In the genomic region with DNA sequence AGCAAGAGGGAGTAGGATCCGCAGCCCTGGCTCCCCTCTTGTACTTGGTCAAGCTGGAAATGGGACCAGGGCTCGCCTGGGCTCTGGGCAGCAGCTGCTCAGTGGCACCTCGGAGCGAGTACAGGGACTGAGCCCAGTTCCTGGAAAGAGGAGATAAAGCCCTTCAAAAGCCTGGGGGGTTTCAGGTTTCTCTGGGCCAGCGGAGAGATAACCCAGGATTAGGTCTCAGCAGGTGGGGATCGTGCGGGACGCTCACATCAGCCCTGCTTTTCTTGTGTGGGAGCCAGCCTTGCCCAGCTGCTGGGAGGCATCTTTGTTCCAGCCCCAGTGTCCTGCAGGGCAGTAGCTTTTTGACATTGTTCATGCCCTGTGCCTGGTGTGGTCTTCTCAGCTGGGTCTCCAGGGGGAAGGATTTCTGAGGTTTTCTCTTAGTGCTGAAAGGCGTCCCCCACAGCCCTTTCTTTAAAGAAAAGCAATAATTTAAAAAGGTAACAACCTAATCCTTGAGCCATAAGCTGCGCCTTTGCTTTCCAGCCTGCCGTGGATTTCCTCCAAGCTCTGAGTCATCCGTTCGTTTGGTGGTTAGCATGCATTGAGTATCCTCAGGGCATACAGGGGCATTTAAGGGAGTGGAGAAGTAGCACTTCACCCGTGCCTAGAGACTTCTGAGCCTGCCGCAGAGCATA, we compare ENCODE assay signal across 9 cellular contexts. TPM values are rescaled to one million over a fixed set of nuclear protein-coding genes. Genes with fewer than 3 reads are reported as not detected.
DNase-seq lines count a peak whose midpoint lies in the region; ATAC-seq and TF ChIP-seq lines count a peak whose summit lies in the region.
"Had no signal": no experiment of that assay in that cellular context is flagged by ENCODE, and none has a peak within 500 bp of the region (broad histone marks: within the 10 kb centered on the region; RNA-seq: fewer than 3 reads in every experiment).

No MANE protein-coding gene starts in this region.

- no peak overlapping the region for H3K27ac Mint-ChIP-seq in CD8-positive, alpha-beta T cell
- H3K27ac Mint-ChIP-seq: activated naive CD4-positive, alpha-beta T cell treated with anti-CD3 and anti-CD28 coated beads, Interleukin-2, amount 50 U/mL, for 24 hours had no signal

- no peaks in the 10 kb centered on the region for H3K36me3 Mint-ChIP-seq in CD8-positive, alpha-beta T cell
- H3K36me3 Mint-ChIP-seq: activated naive CD4-positive, alpha-beta T cell treated with anti-CD3 and anti-CD28 coated beads, Interleukin-2, amount 50 U/mL, for 24 hours had no signal

- H4K20me1 ChIP-seq in OCI-LY7 (ENCODE audit: insufficient read depth, low read length), result no peaks in the 10 kb centered on the region

- H3K27me3 ChIP-seq in ACC112 (ENCODE audit: insufficient read depth, low read length) (no peaks in the 10 kb centered on the region), HUES6 (ENCODE audit: control insufficient read depth, insufficient read depth, low read length) (peaks cover 50% of the 10 kb centered on the region), cardiac muscle cell (no peaks in the 10 kb centered on the region)
- H3K27me3 ChIP-seq in CD8-positive, alpha-beta T cell (ENCODE audit: insufficient read depth, low read length), result peaks cover 18% of the 10 kb centered on the region

- CTCF ChIA-PET in CD8-positive, alpha-beta T cell (lab: Charles Lee), result no interaction called here
- CTCF ChIA-PET in OCI-LY7 (lab: Charles Lee; ENCODE audit: unreplicated experiment), result no interaction called here

- intact Hi-C loops in posterior cingulate gyrus (cut with DNase I) (no loop called here), OCI-LY7 (cut with micrococcal nuclease; ENCODE audit: unreplicated experiment) (no loop called here)
- intact Hi-C loops in CD8-positive, alpha-beta T cell (cut with DNase I, micrococcal nuclease), result no loop called here

- H2AFZ ChIP-seq in ACC112 (ENCODE audit: low read length, unreplicated experiment) (peak overlapping the region; percentile 50), OCI-LY7 (ENCODE audit: low read length) (no peak overlapping the region)

- H3K4me1 Mint-ChIP-seq in CD8-positive, alpha-beta T cell (ENCODE audit: low read depth), result peaks cover 2% of the 10 kb centered on the region

- POLR2A ChIA-PET in CD8-positive, alpha-beta T cell (lab: Charles Lee), result interaction anchor here (0.6 to 1.1 kb wide), 2 partner anchors 13 to 21 kb away, joined by 3 to 4 read pairs; no protein-coding TSS in a partner anchor
- POLR2A ChIA-PET in OCI-LY7 (lab: Charles Lee), result interaction anchor here (0.6 to 0.7 kb wide), 2 partner anchors 16 to 47 kb away, joined by 3 to 4 read pairs; no protein-coding TSS in a partner anchor

- peaks cover 4% of the 10 kb centered on the region for H3K79me2 ChIP-seq in ACC112 (ENCODE audit: control insufficient read depth, insufficient read depth, low read length, unreplicated experiment)
- no peaks in the 10 kb centered on the region for H3K79me2 ChIP-seq in OCI-LY7 (ENCODE audit: insufficient read depth, low read depth, low read length)

- H3K4me3 ChIP-seq in ACC112 (ENCODE audit: low read depth, low read length) (peak overlapping the region; percentile 72), HUES6 (ENCODE audit: low read depth, low read length) (peak overlapping the region; percentile 77), cardiac muscle cell (peak overlapping the region; percentile 41), OCI-LY7 (ENCODE audit: low read depth, low read length, poor library complexity, severe bottlenecking) (no peak overlapping the region)
- H3K4me3 ChIP-seq in CD8-positive, alpha-beta T cell (ENCODE audit: low read depth, low read length), result no peak overlapping the region

- H3K36me3 ChIP-seq in ACC112 (ENCODE audit: insufficient read depth, low read length) (no peaks in the 10 kb centered on the region), HUES6 (ENCODE audit: control insufficient read depth, insufficient read depth, low read length) (peaks cover 10% of the 10 kb centered on the region; the same call in 1 of the 2 replicates), cardiac muscle cell (no peaks in the 10 kb centered on the region), OCI-LY7 (ENCODE audit: insufficient read depth, low read length) (no peaks in the 10 kb centered on the region)
- no peaks in the 10 kb centered on the region for H3K36me3 ChIP-seq in CD8-positive, alpha-beta T cell (ENCODE audit: insufficient read depth, low read length)

- BruUV-seq in OCI-LY7 (replicated peaks; lab: Mats Ljungman, UMichigan), result no TSS peak

- no peak for ATAC-seq in CD8-positive, alpha-beta T cell

- H3K4me2 ChIP-seq in OCI-LY7 (ENCODE audit: low read length), result no peak overlapping the region

- H3K9me3 Mint-ChIP-seq in CD8-positive, alpha-beta T cell, result no peaks in the 10 kb centered on the region
- H3K9me3 Mint-ChIP-seq: activated naive CD4-positive, alpha-beta T cell treated with anti-CD3 and anti-CD28 coated beads, Interleukin-2, amount 50 U/mL, for 24 hours had no signal

- H3K9me3 ChIP-seq in HUES6 (ENCODE audit: control insufficient read depth, insufficient read depth, low read depth, low read length) (no peaks in the 10 kb centered on the region), cardiac muscle cell (ENCODE audit: low read depth) (no peaks in the 10 kb centered on the region), OCI-LY7 (ENCODE audit: low read length) (no peaks in the 10 kb centered on the region)
- no peaks in the 10 kb centered on the region for H3K9me3 ChIP-seq in CD8-positive, alpha-beta T cell (ENCODE audit: low read length)

- H3K4me3 Mint-ChIP-seq in CD8-positive, alpha-beta T cell, result no peak overlapping the region
- H3K4me3 Mint-ChIP-seq: activated naive CD4-positive, alpha-beta T cell treated with anti-CD3 and anti-CD28 coated beads, Interleukin-2, amount 50 U/mL, for 24 hours had no signal

- peaks cover 73% of the 10 kb centered on the region for H3K27me3 Mint-ChIP-seq in CD8-positive, alpha-beta T cell (ENCODE audit: low read depth)

- DNase-seq in T1000 (lab: John Stamatoyannopoulos, UW) (peak; percentile 81), cardiac muscle cell (ENCODE audit: low read depth in 1 of 2, low spot score in 1 of 2) (peak; percentile 72 to 82), posterior cingulate gyrus (peak in 9 of 10 donors; percentile 25 to 85 (median 30)), NAMALWA (ENCODE audit: low spot score) (no peak), OCI-LY7 (ENCODE audit: low spot score) (no peak)
- no peak for DNase-seq in CD8-positive, alpha-beta T cell

- H3K4me1 ChIP-seq in ACC112 (ENCODE audit: control insufficient read depth, insufficient read depth, low read length, unreplicated experiment) (peaks cover 32% of the 10 kb centered on the region), HUES6 (ENCODE audit: control insufficient read depth, insufficient read depth, low read length) (peaks cover 36% of the 10 kb centered on the region), cardiac muscle cell (ENCODE audit: low read depth) (no peaks in the 10 kb centered on the region), OCI-LY7 (ENCODE audit: insufficient read depth, low read length, poor library complexity, severe bottlenecking) (no peaks in the 10 kb centered on the region)
- no peaks in the 10 kb centered on the region for H3K4me1 ChIP-seq in CD8-positive, alpha-beta T cell (ENCODE audit: insufficient read depth, low read length)

- H3K27ac ChIP-seq in ACC112 (ENCODE audit: low read depth, low read length) (peak overlapping the region; percentile 69), HUES6 (ENCODE audit: low read depth, low read length) (peak overlapping the region; percentile 49; the same call in 1 of the 2 replicates), cardiac muscle cell (no peak overlapping the region), OCI-LY7 (ENCODE audit: low read depth, low read length, poor library complexity, severe bottlenecking) (no peak overlapping the region)
- H3K27ac ChIP-seq in CD8-positive, alpha-beta T cell (ENCODE audit: low read depth, low read length), result no peak overlapping the region

- peak overlapping the region; percentile 72 for H3K9ac ChIP-seq in HUES6 (ENCODE audit: low read length)

- no peaks in the 10 kb centered on the region for H3K9me2 ChIP-seq in OCI-LY7 (ENCODE audit: insufficient read depth, low read length)

- no peak for TF ChIP-seq CTCF in cardiac muscle cell (IDR thresholded peaks at IDR 0.05; ENCODE audit: low read depth, low read length)
- TF ChIP-seq CTCF in CD8-positive, alpha-beta T cell (IDR thresholded peaks at IDR 0.05), result no peak
- TF ChIP-seq CTCF in OCI-LY7 (conservative IDR thresholded peaks at IDR 0.05; ENCODE audit: low read length), result no peak

RNA-seq across cellular contexts. Expression of a gene that starts 0.7 kb away (rescaled TPM):
- 29.7 and 39.2 TPM in 2 replicates for total RNA-seq in cardiac muscle cell
- polyA plus RNA-seq in cardiac muscle cell, result 7.4 and 23.9 TPM in 2 replicates
- total RNA-seq in CD8-positive, alpha-beta T cell, result not detected
- not detected in 2 replicates for total RNA-seq in OCI-LY7 (2014; rRNA removed; shearing (Covaris generic))
- not detected in 2 replicates for total RNA-seq in OCI-LY7 (2022)

Comparison
In these comparisons a context has a peak if more than half of its experiments do, and no peak if none do; other contexts are left out.
1. H3K27ac ChIP-seq: peak in ACC112 (single experiment) and HUES6 (single experiment); none in cardiac muscle cell (single experiment), CD8-positive, alpha-beta T cell (single experiment) and OCI-LY7 (single experiment).
2. H3K4me3 ChIP-seq: peak in ACC112 (single experiment), HUES6 (single experiment) and cardiac muscle cell (single experiment); none in CD8-positive, alpha-beta T cell (single experiment) and OCI-LY7 (single experiment).
3. DNase-seq: peak in T1000 (single experiment), cardiac muscle cell (2 of 2) and posterior cingulate gyrus (9 of 10); none in CD8-positive, alpha-beta T cell (0 of 7), NAMALWA (single experiment) and OCI-LY7 (single experiment).
4. RNA of a gene that starts 0.7 kb away (total RNA-seq): 29.7 to 39.2 TPM in cardiac muscle cell; not detected in CD8-positive, alpha-beta T cell and not detected in OCI-LY7; every median in the first group is over 10 times any median in the second.